ENCODE assay signal across 8 cellular contexts in the genomic region with DNA sequence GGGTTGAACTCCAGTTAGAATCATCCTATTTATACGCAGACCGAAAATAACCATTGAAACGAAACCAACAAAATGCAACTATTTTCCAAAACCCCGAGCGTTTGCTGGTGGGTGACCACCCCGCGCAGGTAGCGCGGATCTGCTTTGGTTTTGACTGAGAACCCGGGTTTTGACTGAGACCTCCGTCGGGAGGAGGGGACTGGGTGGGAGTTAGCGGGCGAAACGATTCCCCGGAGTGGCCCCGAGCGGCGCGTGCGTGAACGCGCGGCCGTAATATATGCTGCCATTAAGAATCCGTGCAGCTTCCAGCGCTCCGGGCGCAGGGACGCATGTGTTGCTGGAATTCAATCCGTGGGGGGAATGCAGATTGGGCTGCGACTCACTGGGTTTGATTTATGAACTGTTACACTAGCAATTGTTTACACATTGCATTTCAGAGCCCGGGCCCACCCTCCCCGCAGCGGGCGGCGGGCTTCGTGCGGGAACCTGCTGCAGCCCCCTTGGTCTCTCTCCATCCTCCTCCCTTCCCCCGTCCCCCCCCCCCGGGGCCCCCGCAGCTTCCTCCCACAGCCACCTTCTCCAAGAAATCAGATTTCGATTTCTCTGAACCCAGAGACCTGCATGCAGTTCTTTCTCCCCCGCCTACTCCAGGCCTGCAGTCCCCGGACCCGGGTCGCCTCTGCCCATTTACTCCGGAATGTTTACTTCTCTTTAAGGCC. TPM values are rescaled to one million over a fixed set of nuclear protein-coding genes. Genes with fewer than 3 reads are reported as not detected.
DNase-seq lines count a peak whose midpoint lies in the region; TF ChIP-seq lines count a peak whose summit lies in the region.

No MANE protein-coding gene starts in this region.

- no peaks in the 10 kb centered on the region for H3K27me3 ChIP-seq in HAP-1 (ENCODE audit: low read depth)

- H3K36me3 ChIP-seq in HAP-1 (replicated peaks): peaks cover 15% of the 10 kb centered on the region

- in situ Hi-C loops in HAP-1 (cut with MboI; ENCODE audit: low sequenced_read_pairs): no loop called here

- TF ChIP-seq CTCF in fibroblast of pulmonary artery (IDR thresholded peaks at IDR 0.05; ENCODE audit: low read length, missing control alignments): no peak
- no peak for TF ChIP-seq CTCF in osteocyte (IDR thresholded peaks at IDR 0.05)

- peaks cover 13% of the 10 kb centered on the region for H3K36me3 Mint-ChIP-seq in T-helper 2 cell treated with Interferon-gamma antibody and Interleukin-4, amounts not matched to agents 5 μg/mL and 100 μg/mL, for 36 hours (ENCODE audit: low read depth)
- no peaks in the 10 kb centered on the region for H3K36me3 Mint-ChIP-seq in osteocyte (ENCODE audit: unreplicated experiment)

- peaks cover 35% of the 10 kb centered on the region for H3K4me1 Mint-ChIP-seq in T-helper 2 cell treated with Interferon-gamma antibody and Interleukin-4, amounts not matched to agents 5 μg/mL and 100 μg/mL, for 36 hours (ENCODE audit: low read depth)
- H3K4me1 Mint-ChIP-seq in osteocyte (ENCODE audit: unreplicated experiment): peaks cover 31% of the 10 kb centered on the region

- H3K27me3 Mint-ChIP-seq in T-helper 2 cell treated with Interferon-gamma antibody and Interleukin-4, amounts not matched to agents 5 μg/mL and 100 μg/mL, for 36 hours (ENCODE audit: low read depth): peaks cover 93% of the 10 kb centered on the region
- peaks cover 91% of the 10 kb centered on the region for H3K27me3 Mint-ChIP-seq in osteocyte (ENCODE audit: unreplicated experiment)

- H3K9me3 Mint-ChIP-seq in T-helper 2 cell treated with Interferon-gamma antibody and Interleukin-4, amounts not matched to agents 5 μg/mL and 100 μg/mL, for 36 hours: peaks cover 11% of the 10 kb centered on the region
- no peaks in the 10 kb centered on the region for H3K9me3 Mint-ChIP-seq in osteocyte (ENCODE audit: unreplicated experiment)

- H3K4me3 ChIP-seq in HAP-1 (peak overlapping the region; percentile 31), fibroblast of pulmonary artery (replicated peaks; ENCODE audit: low read depth, low read length) (peak overlapping the region; percentile 65)

- DNase-seq in Ammon's horn (ENCODE audit: low spot score) (peak; percentile 62), HAP-1 (ENCODE audit: low spot score in 2 of 2) (peak; percentile 69 to 82), fibroblast of pulmonary artery (ENCODE audit: low read depth) (peak; percentile 25), osteocyte (ENCODE audit: extremely low spot score, unreplicated experiment) (no peak), epidermal melanocyte (ENCODE audit: insufficient read length, low spot score) (no peak), pons (ENCODE audit: low spot score) (no peak), HuH-7.5 (ENCODE audit: low spot score) (no peak)
- no peak for DNase-seq in T-helper 2 cell treated with Interferon-gamma antibody and Interleukin-4, amounts not matched to agents 5 μg/mL and 100 μg/mL, for 36 hours (ENCODE audit: low spot score)

- H3K4me1 ChIP-seq in HAP-1: peaks cover 12% of the 10 kb centered on the region

- peak overlapping the region; percentile 92 for H3K4me3 Mint-ChIP-seq in T-helper 2 cell treated with Interferon-gamma antibody and Interleukin-4, amounts not matched to agents 5 μg/mL and 100 μg/mL, for 36 hours
- H3K4me3 Mint-ChIP-seq in osteocyte (ENCODE audit: unreplicated experiment): peak overlapping the region; percentile 87

- H3K27ac Mint-ChIP-seq in T-helper 2 cell treated with Interferon-gamma antibody and Interleukin-4, amounts not matched to agents 5 μg/mL and 100 μg/mL, for 36 hours: peak overlapping the region; percentile 62
- H3K27ac Mint-ChIP-seq in osteocyte (ENCODE audit: unreplicated experiment): no peak overlapping the region

- no peaks in the 10 kb centered on the region for H3K9me3 ChIP-seq in HAP-1

RNA-seq across cellular contexts. Expression of gene NRN1, which starts 9.9 kb away (rescaled TPM):
- total RNA-seq in osteocyte: 0.21 TPM in 1 of 2 replicates, not detected in the other

Comparison
In these comparisons a context has a peak if more than half of its experiments do, and no peak if none do; other contexts are left out.
1. DNase-seq: peak in Ammon's horn (single experiment), HAP-1 (2 of 2) and fibroblast of pulmonary artery (single experiment); none in T-helper 2 cell treated with Interferon-gamma antibody and Interleukin-4, amounts not matched to agents 5 μg/mL and 100 μg/mL, for 36 hours (single experiment), osteocyte (single experiment), epidermal melanocyte (single experiment), pons (single experiment) and HuH-7.5 (single experiment).